ENCODE assay signal across 31 cellular contexts in the genomic region with DNA sequence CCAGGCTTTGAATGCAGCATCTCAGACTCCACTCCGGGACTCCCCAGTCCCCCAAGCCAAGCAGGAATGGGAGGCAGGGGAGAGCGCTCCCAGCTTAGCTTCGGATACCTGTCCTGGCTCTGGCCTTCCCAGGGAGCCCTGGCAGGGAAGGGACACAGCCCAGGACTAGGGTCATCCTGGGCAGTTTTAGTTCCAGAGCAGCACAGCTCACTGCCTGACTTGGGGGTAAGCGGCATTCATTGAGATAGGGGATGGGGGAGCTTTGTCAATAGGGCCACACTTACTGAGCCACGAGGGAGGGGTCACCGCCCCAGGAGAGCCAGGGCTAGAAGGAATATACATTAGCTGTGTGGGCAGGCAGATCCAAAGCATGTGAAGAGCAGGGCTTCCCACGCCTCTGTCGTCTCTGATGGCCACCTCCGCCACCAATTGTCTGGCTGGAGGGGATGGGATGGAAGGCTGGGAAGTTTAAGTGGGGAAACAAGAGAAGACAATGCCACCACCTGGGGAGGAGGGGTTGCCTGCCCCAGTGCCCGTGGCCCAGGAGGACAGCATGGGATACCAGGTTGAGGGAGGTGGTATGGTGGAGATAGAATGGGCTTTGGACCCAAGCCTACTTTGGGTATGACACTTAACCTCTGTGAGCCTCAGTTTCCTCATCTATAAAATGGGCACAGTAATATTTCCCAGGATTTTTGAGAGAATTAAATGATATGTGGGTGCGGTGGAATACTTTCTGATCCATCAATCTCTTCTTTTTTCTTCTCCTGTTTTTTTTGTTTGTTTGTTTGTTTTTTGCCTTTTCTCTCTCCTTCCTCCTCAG. TPM values are rescaled to one million over a fixed set of nuclear protein-coding genes. Genes with fewer than 3 reads are reported as not detected.
DNase-seq lines count a peak whose midpoint lies in the region; ATAC-seq, FAIRE-seq and TF ChIP-seq lines count a peak whose summit lies in the region.
"Had no signal": no experiment of that assay in that cellular context is flagged by ENCODE, and none has a peak within 500 bp of the region (broad histone marks: within the 10 kb centered on the region; RNA-seq: fewer than 3 reads in every experiment).

No MANE protein-coding gene starts in this region.

- no peak overlapping the region for H2AFZ ChIP-seq in HepG2 (ENCODE audit: low read length)

- H3K27me3 ChIP-seq in HepG2 (ENCODE audit: control insufficient read depth in 1 of 2, insufficient read depth in 2 of 2, low read length in 2 of 2) (peaks cover 0 to 65% of the 10 kb centered on the region in 2 experiments; a peak in 3 of 5 replicates), right lobe of liver (no peaks in the 10 kb centered on the region), H7 (ENCODE audit: control insufficient read depth, insufficient read depth, low read length) (no peaks in the 10 kb centered on the region)
- H3K27me3 ChIP-seq: Peyer's patch, SJSA1 had no signal

- CTCF ChIA-PET in HepG2 (lab: Yijun Ruan, JAX; ENCODE audit: low intra/inter-chr PET ratio, low total read pairs) = no interaction called here

- H3K9ac ChIP-seq in HepG2 (ENCODE audit: insufficient read depth, low read depth, low read length) = no peak overlapping the region

- H3K9me3 Mint-ChIP-seq in osteocyte (ENCODE audit: unreplicated experiment) = no peaks in the 10 kb centered on the region
- H3K9me3 Mint-ChIP-seq in activated naive CD8-positive, alpha-beta T cell treated with anti-CD3 and anti-CD28 coated beads for 36 hours = no peaks in the 10 kb centered on the region
- H3K9me3 Mint-ChIP-seq: central memory CD8-positive, alpha-beta T cell; natural killer cell treated with Interleukin-12 subunit alpha and Interleukin-12 subunit beta and Interleukin-15 and Interleukin-18, amount 100 ng/mL, for 72 hours; stimulated activated naive CD8-positive, alpha-beta T cell treated with anti-CD3 and anti-CD28 coated beads, Interleukin-15, Interleukin-2, amounts not matched to agents 100 ng/mL and 50 ng/mL, for 24 hours had no signal

- no peak for DNase-seq in HepG2 (ENCODE audit: low spot score)
- DNase-seq in right lobe of liver = no peak
- peak; percentile 5 for DNase-seq in iPS-NIHi7 (ENCODE audit: extremely low spot score)
- peak; percentile 69 for DNase-seq in osteocyte (ENCODE audit: extremely low spot score, unreplicated experiment)
- DNase-seq in NCI-H1436 treated with DMSO at 0.1 percent for 48 hours (lab: John Stamatoyannopoulos, UW) = no peak
- DNase-seq in activated naive CD8-positive, alpha-beta T cell treated with anti-CD3 and anti-CD28 coated beads for 36 hours = no peak
- DNase-seq in H7 = no peak
- DNase-seq: activated naive CD4-positive, alpha-beta T cell treated with anti-CD3 and anti-CD28 coated beads, Interleukin-2, amount 50 U/mL, for 16 hours; DMS 273 treated with DMSO at 0.1 percent for 48 hours; effector CD4-positive, alpha-beta T cell; erythroblast; foreskin melanocyte; GOT3; left colon; NCI-H1105; NCI-H2171; NCI-H526; Peyer's patch; stimulated activated CD4-positive, alpha-beta T cell treated with anti-CD3 and anti-CD28 coated beads, Interleukin-4, amount 100 ng/mL, for 1 hour; T-helper 1 cell had no signal

- H3K4me3 ChIP-seq in HepG2 (replicated peaks in 1 of 3; ENCODE audit: insufficient read depth in 1 of 3, low read depth in 2 of 3, low read length in 3 of 3) = no peak overlapping the region
- H3K4me3 ChIP-seq in right lobe of liver = no peak overlapping the region
- no peak overlapping the region for H3K4me3 ChIP-seq in H7 (ENCODE audit: insufficient read depth, low read depth, low read length)
- H3K4me3 ChIP-seq: Peyer's patch, SJSA1 had no signal

- TF ChIP-seq EP300 in HepG2 (IDR thresholded peaks at IDR 0.05; ENCODE audit: low read depth in 2 of 2, low read length in 2 of 2) = no peak
- TF ChIP-seq EP300 in HepG2 (CRISPR knock-in tag; IDR thresholded peaks at IDR 0.05; ENCODE audit: borderline replicate concordance) = no peak

- H4K20me1 ChIP-seq in HepG2 (ENCODE audit: insufficient read depth, low read length) = no peaks in the 10 kb centered on the region

- H3K4me1 ChIP-seq in HepG2 (ENCODE audit: insufficient read depth, low read length) = peaks cover 80% of the 10 kb centered on the region
- peaks cover 0 to 57% (median 22%) of the 10 kb centered on the region in 4 donors for H3K4me1 ChIP-seq in right lobe of liver

- no TSS peak for BruUV-seq in HepG2 (replicated peaks; lab: Mats Ljungman, UMichigan)

- ATAC-seq in HepG2 (no peak), right lobe of liver (no peak), HG02973 (IDR thresholded peaks at IDR 0.05; ENCODE audit: unreplicated experiment) (no peak)
- ATAC-seq: left colon had no signal

- no peaks in the 10 kb centered on the region for H3K36me3 Mint-ChIP-seq in osteocyte (ENCODE audit: unreplicated experiment)
- H3K36me3 Mint-ChIP-seq in activated naive CD8-positive, alpha-beta T cell treated with anti-CD3 and anti-CD28 coated beads for 36 hours = no peaks in the 10 kb centered on the region
- H3K36me3 Mint-ChIP-seq: natural killer cell treated with Interleukin-12 subunit alpha and Interleukin-12 subunit beta and Interleukin-15 and Interleukin-18, amount 100 ng/mL, for 72 hours had no signal

- POLR2A ChIA-PET in HepG2 (lab: Yijun Ruan, JAX) = no interaction called here

- H3K27ac ChIP-seq in HepG2 (ENCODE audit: extremely low read length, insufficient read depth, low read length) = no peak overlapping the region
- peak overlapping the region in 1 of 3 donors; percentile 28 for H3K27ac ChIP-seq in right lobe of liver
- H3K27ac ChIP-seq: C4-2B, Peyer's patch, SJSA1 had no signal

- intact Hi-C loops in HepG2 (cut with micrococcal nuclease; ENCODE audit: unreplicated experiment) = no loop called here
- intact Hi-C loops in right lobe of liver (cut with DNase I) = no loop called here

- H3K4me1 Mint-ChIP-seq in osteocyte (ENCODE audit: unreplicated experiment) = peaks cover 4% of the 10 kb centered on the region
- H3K4me1 Mint-ChIP-seq in activated naive CD8-positive, alpha-beta T cell treated with anti-CD3 and anti-CD28 coated beads for 36 hours = no peaks in the 10 kb centered on the region
- H3K4me1 Mint-ChIP-seq: central memory CD8-positive, alpha-beta T cell had no signal

- TF ChIP-seq POLR2A in HepG2 (IDR thresholded peaks at IDR 0.05; ENCODE audit: insufficient read depth in 1 of 2, low read depth in 2 of 2, low read length in 2 of 2) (no peak), right lobe of liver (IDR thresholded peaks at IDR 0.05) (no peak)

- H3K79me2 ChIP-seq in HepG2 (ENCODE audit: insufficient read depth, low read length) = no peaks in the 10 kb centered on the region

- H3K27me3 Mint-ChIP-seq in osteocyte (ENCODE audit: unreplicated experiment) = peaks cover 41% of the 10 kb centered on the region
- H3K27me3 Mint-ChIP-seq in activated naive CD8-positive, alpha-beta T cell treated with anti-CD3 and anti-CD28 coated beads for 36 hours = no peaks in the 10 kb centered on the region
- H3K27me3 Mint-ChIP-seq: stimulated activated naive CD8-positive, alpha-beta T cell treated with anti-CD3 and anti-CD28 coated beads, Interleukin-15, Interleukin-2, amounts not matched to agents 100 ng/mL and 50 ng/mL, for 24 hours had no signal

- in situ Hi-C loops in HepG2 (cut with HindIII; ENCODE audit: extremely low pct_ligation_motif_present, low pct_unique_long_range_greater_than_20kb) = loop anchor here (5.0 kb wide), 1 partner anchor 262 kb away; a partner anchor contains a TSS

- H3K27ac Mint-ChIP-seq in osteocyte (ENCODE audit: unreplicated experiment) = no peak overlapping the region
- no peak overlapping the region for H3K27ac Mint-ChIP-seq in activated naive CD8-positive, alpha-beta T cell treated with anti-CD3 and anti-CD28 coated beads for 36 hours
- H3K27ac Mint-ChIP-seq: natural killer cell treated with Interleukin-12 subunit alpha and Interleukin-12 subunit beta and Interleukin-15 and Interleukin-18, amount 100 ng/mL, for 72 hours; stimulated activated naive CD8-positive, alpha-beta T cell treated with anti-CD3 and anti-CD28 coated beads, Interleukin-15, Interleukin-2, amounts not matched to agents 100 ng/mL and 50 ng/mL, for 24 hours had no signal

- no peak overlapping the region for H3K4me2 ChIP-seq in HepG2 (ENCODE audit: low read depth, low read length)

- FAIRE-seq in HepG2 (lab: Jason Lieb, UNC) = no peak
- FAIRE-seq: G401.6, GM18507, TTC549 had no signal

- WGBS in HepG2 (ENCODE audit: low lambda C conversion rate) = 76% methylated on average over 11 of the region's 11 CpGs
- 95% methylated on average over 3 of the region's 11 CpGs for WGBS in right lobe of liver (ENCODE audit: insufficient coverage, low coverage, low lambda C conversion rate, missing lambda C conversion rate)

- TF ChIP-seq CTCF in HepG2 (CRISPR knock-in tag; IDR thresholded peaks at IDR 0.05) (no peak), right lobe of liver (IDR thresholded peaks at IDR 0.05) (no peak), osteocyte (IDR thresholded peaks at IDR 0.05) (no peak)

- H3K36me3 ChIP-seq in HepG2 (replicated peaks in 1 of 2; ENCODE audit: control insufficient read depth in 1 of 2, insufficient read depth in 2 of 2, low read length in 2 of 2) (no peaks in the 10 kb centered on the region), right lobe of liver (no peaks in the 10 kb centered on the region), H7 (replicated peaks; ENCODE audit: control insufficient read depth, insufficient read depth, low read length) (no peaks in the 10 kb centered on the region)
- H3K36me3 ChIP-seq: Peyer's patch, SJSA1 had no signal

- H3K4me3 Mint-ChIP-seq in osteocyte (ENCODE audit: unreplicated experiment) = no peak overlapping the region
- H3K4me3 Mint-ChIP-seq in activated naive CD8-positive, alpha-beta T cell treated with anti-CD3 and anti-CD28 coated beads for 36 hours = no peak overlapping the region
- H3K4me3 Mint-ChIP-seq: central memory CD8-positive, alpha-beta T cell; natural killer cell treated with Interleukin-12 subunit alpha and Interleukin-12 subunit beta and Interleukin-15 and Interleukin-18, amount 100 ng/mL, for 72 hours; stimulated activated naive CD8-positive, alpha-beta T cell treated with anti-CD3 and anti-CD28 coated beads, Interleukin-15, Interleukin-2, amounts not matched to agents 100 ng/mL and 50 ng/mL, for 24 hours had no signal

- no peaks in the 10 kb centered on the region for H3K9me3 ChIP-seq in HepG2 (ENCODE audit: low read length)
- H3K9me3 ChIP-seq in right lobe of liver = no peaks in the 10 kb centered on the region
- H3K9me3 ChIP-seq: Peyer's patch, SJSA1 had no signal

- no peak for TF ChIP-seq RAD21 in HepG2 (CRISPR knock-in tag; IDR thresholded peaks at IDR 0.05)

RNA-seq across cellular contexts. Expression of a gene that starts 40.2 kb away (rescaled TPM):
- total RNA-seq in HepG2 (2016; rRNA removed; fragmentation: Illumina TruSeq; extraction: Trizol) = not detected in 2 replicates
- total RNA-seq in HepG2 (2016; cell fraction: cytosol; rRNA removed; fragmentation: Illumina TruSeq; extraction: Trizol; ENCODE audit: low read depth) = not detected in 2 replicates
- not detected in 2 replicates for total RNA-seq in HepG2 (2016; cell fraction: insoluble cytoplasmic fraction; rRNA removed; fragmentation: Illumina TruSeq; extraction: Trizol)
- not detected in 2 replicates for total RNA-seq in HepG2 (2016; cell fraction: membrane; rRNA removed; fragmentation: Illumina TruSeq; extraction: Trizol)
- total RNA-seq in HepG2 (2016; cell fraction: nucleus; rRNA removed; fragmentation: Illumina TruSeq; extraction: Trizol) = not detected in 2 replicates
- polyA plus RNA-seq in HepG2 (2011; rRNA removed) = not detected in 2 replicates
- polyA plus RNA-seq in HepG2 (2011; cell fraction: cytosol; rRNA removed) = not detected in 2 replicates
- not detected in 2 replicates for polyA plus RNA-seq in HepG2 (2011; cell fraction: nucleus; rRNA removed)
- polyA plus RNA-seq in HepG2 (2012) = 2.8 and 3.7 TPM in 2 replicates
- not detected in 2 replicates for polyA plus RNA-seq in HepG2 (2016; cell fraction: cytosol; fragmentation: Illumina TruSeq; extraction: Trizol; ENCODE audit: low read depth)
- polyA plus RNA-seq in HepG2 (2016; cell fraction: insoluble cytoplasmic fraction; fragmentation: Illumina TruSeq; extraction: Trizol; ENCODE audit: low read depth) = not detected in 2 replicates
- not detected in 2 replicates for polyA plus RNA-seq in HepG2 (2016; cell fraction: membrane; fragmentation: Illumina TruSeq; extraction: Trizol; ENCODE audit: low read depth)
- not detected in 2 replicates for polyA plus RNA-seq in HepG2 (2016; cell fraction: nucleus; fragmentation: Illumina TruSeq; extraction: Trizol; ENCODE audit: insufficient read depth, low read depth)
- polyA minus RNA-seq in HepG2 (2011; rRNA and poly(A)+ RNA removed; ENCODE audit: low replicate concordance) = not detected in 2 replicates
- not detected in 2 replicates for polyA minus RNA-seq in HepG2 (2011; cell fraction: cytosol; rRNA and poly(A)+ RNA removed)
- polyA minus RNA-seq in HepG2 (2011; cell fraction: nucleus; rRNA and poly(A)+ RNA removed) = not detected in 2 replicates
- under 1 TPM in 4 of 6 experiments, not detected in 2; 0.12 to 0.38 (median 0.35) TPM for total RNA-seq in right lobe of liver
- not detected in 2 replicates for total RNA-seq in osteocyte
- total RNA-seq in activated naive CD8-positive, alpha-beta T cell treated with anti-CD3 and anti-CD28 coated beads for 36 hours = not detected
- total RNA-seq in H7 (2014; rRNA removed; shearing (Covaris generic)) = not detected in 2 replicates
- total RNA-seq: activated CD8-positive, alpha-beta memory T cell treated with anti-CD3 and anti-CD28 coated beads for 36 hours; natural killer cell treated with Interleukin-12 subunit alpha and Interleukin-12 subunit beta and Interleukin-15 and Interleukin-18, amount 100 ng/mL, for 72 hours; SJSA1; urinary bladder had no signal
- polyA plus RNA-seq: urinary bladder had no signal

RNA-seq across cellular contexts. Expression of a gene that starts 52.5 kb away (rescaled TPM):
- 23.7 and 37.7 TPM in 2 replicates for total RNA-seq in HepG2 (2016; rRNA removed; fragmentation: Illumina TruSeq; extraction: Trizol)
- total RNA-seq in HepG2 (2016; cell fraction: cytosol; rRNA removed; fragmentation: Illumina TruSeq; extraction: Trizol; ENCODE audit: low read depth) = 28.9 and 37.4 TPM in 2 replicates
- total RNA-seq in HepG2 (2016; cell fraction: insoluble cytoplasmic fraction; rRNA removed; fragmentation: Illumina TruSeq; extraction: Trizol) = 22.3 and 38.3 TPM in 2 replicates
- total RNA-seq in HepG2 (2016; cell fraction: membrane; rRNA removed; fragmentation: Illumina TruSeq; extraction: Trizol) = 42.2 and 48.4 TPM in 2 replicates
- total RNA-seq in HepG2 (2016; cell fraction: nucleus; rRNA removed; fragmentation: Illumina TruSeq; extraction: Trizol) = 34.2 and 36.8 TPM in 2 replicates
- polyA plus RNA-seq in HepG2 (2011; rRNA removed) = 115 and 141 TPM in 2 replicates
- 117 and 121 TPM in 2 replicates for polyA plus RNA-seq in HepG2 (2011; cell fraction: cytosol; rRNA removed)
- polyA plus RNA-seq in HepG2 (2011; cell fraction: nucleus; rRNA removed) = 112 and 119 TPM in 2 replicates
- 79.4 and 99.6 TPM in 2 replicates for polyA plus RNA-seq in HepG2 (2012)
- 35.8 and 51.6 TPM in 2 replicates for polyA plus RNA-seq in HepG2 (2016; cell fraction: cytosol; fragmentation: Illumina TruSeq; extraction: Trizol; ENCODE audit: low read depth)
- 29.9 and 33.6 TPM in 2 replicates for polyA plus RNA-seq in HepG2 (2016; cell fraction: insoluble cytoplasmic fraction; fragmentation: Illumina TruSeq; extraction: Trizol; ENCODE audit: low read depth)
- 42.8 and 53.0 TPM in 2 replicates for polyA plus RNA-seq in HepG2 (2016; cell fraction: membrane; fragmentation: Illumina TruSeq; extraction: Trizol; ENCODE audit: low read depth)
- 58.5 and 61.9 TPM in 2 replicates for polyA plus RNA-seq in HepG2 (2016; cell fraction: nucleus; fragmentation: Illumina TruSeq; extraction: Trizol; ENCODE audit: insufficient read depth, low read depth)
- polyA minus RNA-seq in HepG2 (2011; rRNA and poly(A)+ RNA removed; ENCODE audit: low replicate concordance) = 8.6 and 130 TPM in 2 replicates
- polyA minus RNA-seq in HepG2 (2011; cell fraction: cytosol; rRNA and poly(A)+ RNA removed) = 23.8 and 26.3 TPM in 2 replicates
- 72.6 and 73.7 TPM in 2 replicates for polyA minus RNA-seq in HepG2 (2011; cell fraction: nucleus; rRNA and poly(A)+ RNA removed)
- 10 to 100 TPM; 37.3 to 96.6 (median 73.5) TPM for total RNA-seq in right lobe of liver
- 0.21 and 0.40 TPM in 2 replicates for total RNA-seq in osteocyte
- total RNA-seq in activated naive CD8-positive, alpha-beta T cell treated with anti-CD3 and anti-CD28 coated beads for 36 hours = not detected
- 4.2 and 5.0 TPM in 2 replicates for total RNA-seq in H7 (2014; rRNA removed; shearing (Covaris generic))
- total RNA-seq: activated CD8-positive, alpha-beta memory T cell treated with anti-CD3 and anti-CD28 coated beads for 36 hours; natural killer cell treated with Interleukin-12 subunit alpha and Interleukin-12 subunit beta and Interleukin-15 and Interleukin-18, amount 100 ng/mL, for 72 hours; SJSA1 had no signal

Comparison
In these comparisons a context has a peak if more than half of its experiments do, and no peak if none do; other contexts are left out.
1. DNase-seq: peak in iPS-NIHi7 (single experiment) and osteocyte (single experiment); none in HepG2 (single experiment), right lobe of liver (0 of 3), NCI-H1436 treated with DMSO at 0.1 percent for 48 hours (single experiment), activated naive CD8-positive, alpha-beta T cell treated with anti-CD3 and anti-CD28 coated beads for 36 hours (single experiment) and H7 (single experiment).